ENCODE assay signal across 1 cellular context in the genomic region with DNA sequence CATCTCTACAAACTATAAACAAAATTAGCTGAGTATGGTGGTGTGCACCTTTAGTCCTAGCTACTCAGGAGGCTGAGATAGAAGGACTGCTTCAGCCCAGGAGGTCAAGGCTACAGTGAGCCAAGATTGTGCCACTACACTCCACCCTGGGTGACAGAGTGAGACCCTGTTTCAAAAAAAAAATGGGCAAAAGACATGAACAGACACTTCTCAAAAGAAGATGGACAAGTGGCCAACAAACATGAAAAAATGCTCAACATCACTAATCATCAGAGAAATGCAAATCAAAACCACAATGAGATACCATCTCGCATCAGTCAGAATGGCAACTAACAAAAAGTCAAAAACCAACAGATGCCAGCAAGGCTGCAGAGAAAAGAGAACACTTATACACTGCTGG. TPM values are rescaled to one million over a fixed set of nuclear protein-coding genes. Genes with fewer than 3 reads are reported as not detected.
"Had no signal": no experiment of that assay in that cellular context is flagged by ENCODE, and none has a peak within 500 bp of the region (broad histone marks: within the 10 kb centered on the region; RNA-seq: fewer than 3 reads in every experiment).

No MANE protein-coding gene starts in this region.

RNA-seq across cellular contexts. Expression of a gene that starts 15.0 kb away (rescaled TPM):
- total RNA-seq: G401 had no signal
